8 cellular contexts compared by ENCODE assay signal in the genomic region with DNA sequence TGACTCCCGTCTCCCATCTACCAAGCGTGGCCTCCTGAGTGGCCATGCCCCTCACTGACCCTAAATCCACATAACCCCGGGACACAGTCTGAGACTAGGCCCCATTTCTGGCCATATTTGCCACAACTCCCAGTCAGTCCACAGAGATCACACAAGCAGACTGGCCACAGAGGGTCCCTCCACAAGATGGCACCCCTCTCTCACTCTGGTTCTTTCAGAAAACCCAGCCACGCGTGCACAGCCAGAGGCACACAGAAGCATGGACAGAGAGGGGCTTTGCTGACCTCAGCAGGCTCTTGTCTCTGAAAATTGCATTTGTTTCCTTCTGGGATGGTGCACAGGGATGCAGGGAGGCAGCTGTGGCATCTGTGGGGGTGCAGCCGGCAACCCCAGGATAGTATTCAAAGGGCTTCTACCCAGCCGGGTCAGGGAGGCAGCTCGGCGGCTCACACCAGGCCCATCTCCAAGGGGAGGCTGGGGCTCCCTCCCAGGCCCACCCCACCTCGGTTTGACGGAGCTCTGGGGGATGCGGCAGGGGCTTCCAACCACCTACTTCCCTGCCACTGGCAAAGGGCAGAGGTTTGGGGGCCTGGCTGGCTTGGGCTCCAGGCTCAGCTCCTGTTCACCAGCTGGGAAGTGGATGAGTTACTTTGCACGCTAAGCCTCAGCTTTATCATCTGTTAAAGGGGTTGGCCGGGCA. TPM values are rescaled to one million over a fixed set of nuclear protein-coding genes. Genes with fewer than 3 reads are reported as not detected.
DNase-seq lines count a peak whose midpoint lies in the region; ATAC-seq and TF ChIP-seq lines count a peak whose summit lies in the region.

No MANE protein-coding gene starts in this region.

- no peak overlapping the region for H3K9ac ChIP-seq in Karpas-422 (ENCODE audit: low read length)
- no peak overlapping the region for H3K9ac ChIP-seq in smooth muscle cell (ENCODE audit: low read depth)

- H3K27me3 ChIP-seq in Karpas-422 (ENCODE audit: low read length), result no peaks in the 10 kb centered on the region
- no peaks in the 10 kb centered on the region for H3K27me3 ChIP-seq in hepatocyte
- H3K27me3 ChIP-seq in smooth muscle cell (ENCODE audit: low read depth), result no peaks in the 10 kb centered on the region

- no peaks in the 10 kb centered on the region for H3K79me2 ChIP-seq in Karpas-422 (ENCODE audit: low read length)
- no peaks in the 10 kb centered on the region for H3K79me2 ChIP-seq in hepatocyte
- H3K79me2 ChIP-seq in smooth muscle cell (ENCODE audit: low read depth), result no peaks in the 10 kb centered on the region

- H3K4me1 ChIP-seq in Karpas-422 (ENCODE audit: low read length), result no peaks in the 10 kb centered on the region
- H3K4me1 ChIP-seq in hepatocyte (ENCODE audit: insufficient read depth), result no peaks in the 10 kb centered on the region
- H3K4me1 ChIP-seq in smooth muscle cell (ENCODE audit: low read depth), result no peaks in the 10 kb centered on the region

- 73% methylated on average over 14 of the region's 14 CpGs for WGBS in hepatocyte (ENCODE audit: low lambda C conversion rate, missing lambda C conversion rate)
- 79% methylated on average over 14 of the region's 14 CpGs for WGBS in smooth muscle cell (ENCODE audit: low lambda C conversion rate)

- ATAC-seq in HG03565 (IDR thresholded peaks at IDR 0.05; ENCODE audit: unreplicated experiment), result no peak

- H3K9me3 ChIP-seq in Karpas-422 (ENCODE audit: low read length), result no peaks in the 10 kb centered on the region
- H3K9me3 ChIP-seq in hepatocyte (ENCODE audit: low read depth), result no peaks in the 10 kb centered on the region
- H3K9me3 ChIP-seq in smooth muscle cell (replicated peaks; ENCODE audit: low read depth), result no peaks in the 10 kb centered on the region

- H3K9me2 ChIP-seq in Karpas-422 (replicated peaks; ENCODE audit: insufficient read depth, low read length) (no peaks in the 10 kb centered on the region), hepatocyte (replicated peaks; ENCODE audit: insufficient read depth) (no peaks in the 10 kb centered on the region)

- H2AFZ ChIP-seq in Karpas-422 (ENCODE audit: low read length), result no peak overlapping the region
- H2AFZ ChIP-seq in hepatocyte, result no peak overlapping the region
- H2AFZ ChIP-seq in smooth muscle cell (ENCODE audit: low read depth), result no peak overlapping the region

- H3K4me3 ChIP-seq in Karpas-422 (ENCODE audit: low read length) (no peak overlapping the region), hepatocyte (no peak overlapping the region), smooth muscle cell (no peak overlapping the region)

- DNase-seq in NCI-H2196 (lab: John Stamatoyannopoulos, UW; ENCODE audit: unreplicated experiment) (peak; percentile 17), NCI-H2196 treated with DMSO at 0.1 percent for 48 hours (lab: John Stamatoyannopoulos, UW; ENCODE audit: unreplicated experiment) (no peak), Karpas-422 (peak; percentile 67), amygdala (lab: John Stamatoyannopoulos, UW) (peak in 42 of 56 donors; percentile 6 to 76 (median 38)), hepatocyte (ENCODE audit: low spot score) (peak; percentile 80), smooth muscle cell (lab: John Stamatoyannopoulos, UW; ENCODE audit: unreplicated experiment) (peak; percentile 8), NCI-H2107 treated with DMSO at 0.1 percent for 48 hours (lab: John Stamatoyannopoulos, UW; ENCODE audit: unreplicated experiment) (no peak)

- H3K27ac ChIP-seq in Karpas-422 (ENCODE audit: low read length) (no peak overlapping the region), hepatocyte (no peak overlapping the region), smooth muscle cell (ENCODE audit: low read depth) (no peak overlapping the region)

- TF ChIP-seq CTCF in hepatocyte (IDR thresholded peaks at IDR 0.05; ENCODE audit: poor library complexity) (peak; percentile 72), smooth muscle cell (IDR thresholded peaks at IDR 0.05; ENCODE audit: borderline replicate concordance, insufficient read depth, poor library complexity, severe bottlenecking) (peak; percentile 60)

- no peak overlapping the region for H3K4me2 ChIP-seq in Karpas-422 (ENCODE audit: low read depth, low read length, poor library complexity, severe bottlenecking)
- H3K4me2 ChIP-seq in hepatocyte, result no peak overlapping the region
- H3K4me2 ChIP-seq in smooth muscle cell, result no peak overlapping the region

- H3K36me3 ChIP-seq in Karpas-422 (ENCODE audit: insufficient read depth, low read length) (no peaks in the 10 kb centered on the region), hepatocyte (replicated peaks; ENCODE audit: insufficient read depth, low read depth) (no peaks in the 10 kb centered on the region), smooth muscle cell (ENCODE audit: low read depth) (no peaks in the 10 kb centered on the region)

- no peaks in the 10 kb centered on the region for H3F3A ChIP-seq in smooth muscle cell (ENCODE audit: low read depth)

- H4K20me1 ChIP-seq in Karpas-422 (ENCODE audit: insufficient read depth, low read depth, low read length), result 0 out of 2 replicates have a peak, but pooled peaks cover 3% of the 10 kb centered on the region
- no peaks in the 10 kb centered on the region for H4K20me1 ChIP-seq in hepatocyte (ENCODE audit: insufficient read depth, poor library complexity, severe bottlenecking)
- H4K20me1 ChIP-seq in smooth muscle cell (ENCODE audit: low read depth), result no peaks in the 10 kb centered on the region

RNA-seq across cellular contexts. Expression of gene DOC2B, which starts 16.8 kb away (rescaled TPM):
- total RNA-seq in Karpas-422 (2014; rRNA removed; shearing (Covaris generic); ENCODE audit: low replicate concordance), result not detected in 2 replicates
- total RNA-seq in hepatocyte (1.4 and 1.6 TPM in 2 replicates), smooth muscle cell (0.27 TPM in 2 replicates)
- polyA plus RNA-seq in hepatocyte (0.59 and 1.1 TPM in 2 replicates), smooth muscle cell (0.24 and 0.48 TPM in 2 replicates)

RNA-seq across cellular contexts. Expression of gene SCGB1C2, which starts 27.3 kb away (rescaled TPM):
- total RNA-seq in Karpas-422 (2014; rRNA removed; shearing (Covaris generic); ENCODE audit: low replicate concordance), result not detected in 2 replicates
- total RNA-seq in hepatocyte (not detected in 2 replicates), smooth muscle cell (not detected in 2 replicates)
- polyA plus RNA-seq in hepatocyte (not detected in 2 replicates), smooth muscle cell (not detected in 2 replicates)

Comparison
In these comparisons a context has a peak if more than half of its experiments do, and no peak if none do; other contexts are left out.
1. DNase-seq: peak in NCI-H2196 (single experiment), Karpas-422 (single experiment), amygdala (42 of 56), hepatocyte (single experiment) and smooth muscle cell (single experiment); none in NCI-H2196 treated with DMSO at 0.1 percent for 48 hours (single experiment) and NCI-H2107 treated with DMSO at 0.1 percent for 48 hours (single experiment).